ENCODE assay signal across 8 cellular contexts in genomic region chr10:124092270-124093075, GRCh38. TPM values are rescaled to one million over a fixed set of nuclear protein-coding genes. Genes with fewer than 3 reads are reported as not detected.
DNase-seq lines count a peak whose midpoint lies in the region; ATAC-seq and TF ChIP-seq lines count a peak whose summit lies in the region.

No MANE protein-coding gene starts in this region.

- H3K4me1 ChIP-seq in mononuclear cell (ENCODE audit: insufficient read depth, low read length), result peaks cover 55% of the 10 kb centered on the region
- peaks cover 13 to 63% (median 36%) of the 10 kb centered on the region in 4 donors for H3K4me1 ChIP-seq in transverse colon
- H3K4me1 ChIP-seq in CD8-positive, alpha-beta memory T cell (ENCODE audit: insufficient read depth, low read length), result no peaks in the 10 kb centered on the region

- H3K27me3 Mint-ChIP-seq in CD4-positive, alpha-beta T cell, result peaks cover 58% of the 10 kb centered on the region
- H3K27me3 Mint-ChIP-seq in CD8-positive, alpha-beta memory T cell, result peaks cover 36 to 52% of the 10 kb centered on the region in 2 donors

- no peaks in the 10 kb centered on the region for H3K36me3 Mint-ChIP-seq in CD4-positive, alpha-beta T cell (ENCODE audit: low read depth)
- H3K36me3 Mint-ChIP-seq in CD8-positive, alpha-beta memory T cell, result peaks cover 0 to 1% (median 0%) of the 10 kb centered on the region in 3 donors

- peak in 2 of 10 experiments; percentile 13 for DNase-seq in CD4-positive, alpha-beta T cell
- peak; percentile 47 for DNase-seq in SW480 (ENCODE audit: low spot score)
- DNase-seq in epithelial cell of esophagus (ENCODE audit: low read depth), result peak; percentile 65
- peak; percentile 77 for DNase-seq in transverse colon
- DNase-seq in CD8-positive, alpha-beta memory T cell, result no peak
- no peak for DNase-seq in AML-193 (lab: John Stamatoyannopoulos, UW)

- peaks cover 5% of the 10 kb centered on the region for H3K4me1 Mint-ChIP-seq in CD4-positive, alpha-beta T cell (ENCODE audit: low read depth)
- H3K4me1 Mint-ChIP-seq in CD8-positive, alpha-beta memory T cell, result peaks cover 1 to 9% (median 5%) of the 10 kb centered on the region in 3 donors

- peak; percentile 25 for TF ChIP-seq POLR2A in transverse colon (IDR thresholded peaks at IDR 0.05)

- TF ChIP-seq EP300 in transverse colon (IDR thresholded peaks at IDR 0.05; ENCODE audit: low read depth), result no peak

- WGBS in transverse colon (ENCODE audit: low coverage in 1 of 2), 2 donors, result 0% methylated on average over 51 of the region's 93 CpGs; no CpG with 5 or more reads in 1 of the 2 donors

- no peak overlapping the region for H3K27ac ChIP-seq in CD4-positive, alpha-beta T cell (ENCODE audit: low read depth, low read length)
- H3K27ac ChIP-seq in transverse colon, result peak overlapping the region; percentile 87 to 94 (median 89)
- no peak overlapping the region for H3K27ac ChIP-seq in CD8-positive, alpha-beta memory T cell (ENCODE audit: low read depth, low read length)

- CTCF ChIA-PET in CD4-positive, alpha-beta T cell (lab: Charles Lee), result no interaction called here
- CTCF ChIA-PET in CD8-positive, alpha-beta memory T cell (lab: Charles Lee), result no interaction called here

- in situ Hi-C loops in transverse colon (cut with MboI; ENCODE audit: low pct_ligation_motif_present in 1 of 4, low pct_unique_long_range_greater_than_20kb in 1 of 4, low sequenced_read_pairs in 3 of 4), result no loop called here

- POLR2A ChIA-PET in CD4-positive, alpha-beta T cell (lab: Charles Lee), result no interaction called here
- POLR2A ChIA-PET in CD8-positive, alpha-beta memory T cell (lab: Charles Lee), result no interaction called here

- no peaks in the 10 kb centered on the region for H3K36me3 ChIP-seq in transverse colon
- H3K36me3 ChIP-seq in CD8-positive, alpha-beta memory T cell (ENCODE audit: insufficient read depth, low read length), result no peaks in the 10 kb centered on the region

- H3K4me3 ChIP-seq in epithelial cell of esophagus (ENCODE audit: low read length) (peak overlapping the region; percentile 66), mononuclear cell (ENCODE audit: low read length) (peak overlapping the region; percentile 62), transverse colon (peak overlapping the region; percentile 47 to 70 (median 56))
- no peak overlapping the region for H3K4me3 ChIP-seq in CD8-positive, alpha-beta memory T cell (ENCODE audit: low read length)

- no peaks in the 10 kb centered on the region for H3K9me3 ChIP-seq in CD4-positive, alpha-beta T cell (ENCODE audit: control insufficient read depth, low read length)
- H3K9me3 ChIP-seq in mononuclear cell (ENCODE audit: low read depth, low read length), result no peaks in the 10 kb centered on the region
- H3K9me3 ChIP-seq in transverse colon, result no peaks in the 10 kb centered on the region
- no peaks in the 10 kb centered on the region for H3K9me3 ChIP-seq in CD8-positive, alpha-beta memory T cell (ENCODE audit: low read length)

- TF ChIP-seq CTCF in CD4-positive, alpha-beta T cell (IDR thresholded peaks at IDR 0.05), result no peak
- TF ChIP-seq CTCF in epithelial cell of esophagus (IDR thresholded peaks at IDR 0.05; ENCODE audit: insufficient read depth, low read depth, low read length, missing control alignments) (no peak), transverse colon (IDR thresholded peaks at IDR 0.05) (peak in 1 of 5 experiments; percentile 8)

- no peak overlapping the region for H3K27ac Mint-ChIP-seq in CD4-positive, alpha-beta T cell
- H3K27ac Mint-ChIP-seq in CD8-positive, alpha-beta memory T cell, result no peak overlapping the region

- ATAC-seq in CD4-positive, alpha-beta T cell (ENCODE audit: poor library complexity), result peak; percentile 49
- ATAC-seq in GM21526 (IDR thresholded peaks at IDR 0.05; ENCODE audit: low FRiP score, unreplicated experiment), result peak; percentile 43

- H3K9me3 Mint-ChIP-seq in CD4-positive, alpha-beta T cell, result no peaks in the 10 kb centered on the region
- H3K9me3 Mint-ChIP-seq in CD8-positive, alpha-beta memory T cell, result peaks cover 0 to 1% (median 0%) of the 10 kb centered on the region in 5 donors

- intact Hi-C loops in CD4-positive, alpha-beta T cell (cut with DNase I, micrococcal nuclease), result no loop called here
- intact Hi-C loops in transverse colon (cut with DNase I; ENCODE audit: low total_unique reads), result loop anchor here (10.0 kb wide), 1 partner anchor 292 kb away; no protein-coding TSS in a partner anchor

- peaks cover 35% of the 10 kb centered on the region for H3K27me3 ChIP-seq in CD4-positive, alpha-beta T cell (ENCODE audit: control insufficient read depth, insufficient read depth, low read length)
- H3K27me3 ChIP-seq in mononuclear cell (ENCODE audit: insufficient read depth, low read length) (peaks cover 2% of the 10 kb centered on the region), transverse colon (peaks cover 67% of the 10 kb centered on the region)
- no peaks in the 10 kb centered on the region for H3K27me3 ChIP-seq in CD8-positive, alpha-beta memory T cell (ENCODE audit: insufficient read depth, low read length, poor library complexity, severe bottlenecking)

- H3K4me3 Mint-ChIP-seq in CD4-positive, alpha-beta T cell, result peak overlapping the region; percentile 74
- H3K4me3 Mint-ChIP-seq in CD8-positive, alpha-beta memory T cell, result peak overlapping the region in 1 of 7 donors; percentile 32

RNA-seq across cellular contexts. Expression of gene CHST15, which starts 0.9 kb away (rescaled TPM):
- total RNA-seq in CD4-positive, alpha-beta T cell, result under 1 TPM; 0.42 to 0.52 TPM
- 23.9 TPM for total RNA-seq in mononuclear cell
- total RNA-seq in transverse colon, result 10 to 100 TPM in 3 of 4 donors, 1 to 10 TPM in 1; 10.0 to 25.4 (median 16.0) TPM
- under 1 TPM; 0.18 to 0.24 TPM for total RNA-seq in CD8-positive, alpha-beta memory T cell
- not detected for polyA plus RNA-seq in CD8-positive, alpha-beta memory T cell

Comparison
In these comparisons a context has a peak if more than half of its experiments do, and no peak if none do; other contexts are left out.
1. DNase-seq: peak in SW480 (single experiment), epithelial cell of esophagus (single experiment) and transverse colon (single experiment); none in CD8-positive, alpha-beta memory T cell (0 of 5) and AML-193 (0 of 2).
2. H3K27ac ChIP-seq: peak in transverse colon (4 of 4); none in CD4-positive, alpha-beta T cell (single experiment) and CD8-positive, alpha-beta memory T cell (single experiment).
3. RNA of gene CHST15, which starts 0.9 kb away (total RNA-seq): 23.9 TPM in mononuclear cell (single experiment) and 10.0 to 25.4 TPM in transverse colon; 0.42 to 0.52 TPM in CD4-positive, alpha-beta T cell and 0.18 to 0.24 TPM in CD8-positive, alpha-beta memory T cell; every median in the first group is over 4 times any median in the second.